Comparison of ENCODE assay signal across 8 cellular contexts in the genomic region with DNA sequence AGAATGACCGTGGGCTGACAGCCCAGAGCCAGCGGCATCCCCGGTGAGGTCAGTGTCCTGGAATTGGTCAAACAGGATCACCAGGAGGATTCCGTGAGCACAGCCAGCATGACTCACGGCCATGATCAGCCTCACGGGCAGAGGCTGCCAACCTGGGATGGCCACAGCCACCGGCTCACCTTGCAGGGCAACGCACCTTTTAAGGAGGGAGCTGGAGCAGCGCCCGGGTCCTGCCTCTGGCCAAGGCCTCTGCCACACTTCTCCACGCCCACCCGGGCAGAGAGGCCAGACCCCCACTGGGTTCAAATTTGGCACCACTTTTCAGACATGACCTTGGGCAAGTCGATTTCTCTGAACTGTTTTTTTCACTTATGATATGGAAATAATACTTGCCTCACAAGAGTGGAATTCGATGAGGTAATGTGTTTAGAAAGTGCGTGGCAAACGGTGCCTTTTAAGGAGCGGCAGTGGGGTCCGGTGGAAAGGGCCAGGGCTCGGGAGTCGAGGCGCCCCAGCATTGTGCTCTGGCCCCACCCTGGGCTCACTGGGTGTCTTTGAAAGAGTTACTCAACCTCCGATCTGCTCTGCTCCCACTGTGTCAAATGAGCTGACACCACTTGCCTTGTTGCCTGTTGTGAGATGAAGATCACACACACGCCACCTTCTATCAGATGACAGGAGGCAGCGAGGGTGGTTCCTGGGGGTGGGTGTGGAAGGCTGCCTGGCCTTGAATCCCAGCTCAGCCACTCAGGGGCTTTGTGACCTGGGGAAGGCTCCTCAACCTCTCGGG. TPM values are rescaled to one million over a fixed set of nuclear protein-coding genes. Genes with fewer than 3 reads are reported as not detected.
A peak's percentile ranks its signal among the peaks of the same experiment; 100 is the strongest.
DNase-seq lines count a peak whose midpoint lies in the region; ATAC-seq and TF ChIP-seq lines count a peak whose summit lies in the region.

No MANE protein-coding gene starts in this region.

- no peak for TF ChIP-seq CTCF in right atrium auricular region (IDR thresholded peaks at IDR 0.05)
- no peak for TF ChIP-seq CTCF in smooth muscle cell (IDR thresholded peaks at IDR 0.05; ENCODE audit: borderline replicate concordance, insufficient read depth, poor library complexity, severe bottlenecking)

- DNase-seq in HCEC 1CT (peak; percentile 97), right atrium auricular region (ENCODE audit: low spot score) (peak; percentile 85), smooth muscle cell (lab: John Stamatoyannopoulos, UW; ENCODE audit: unreplicated experiment) (no peak), NCI-H526 (lab: John Stamatoyannopoulos, UW) (no peak), NCI-H446 treated with DMSO at 0.1 percent for 48 hours (lab: John Stamatoyannopoulos, UW) (no peak), NCI-H748 (lab: John Stamatoyannopoulos, UW; ENCODE audit: unreplicated experiment) (no peak)

- H3K4me3 ChIP-seq in right atrium auricular region (no peak overlapping the region), smooth muscle cell (no peak overlapping the region)

- H3K79me2 ChIP-seq in smooth muscle cell (ENCODE audit: low read depth) = peaks cover 6% of the 10 kb centered on the region

- H3K4me1 ChIP-seq in right atrium auricular region = peaks cover 0 to 93% of the 10 kb centered on the region in 2 donors
- H3K4me1 ChIP-seq in smooth muscle cell (ENCODE audit: low read depth) = peaks cover 7% of the 10 kb centered on the region

- H3K36me3 ChIP-seq in right atrium auricular region = no peaks in the 10 kb centered on the region
- no peaks in the 10 kb centered on the region for H3K36me3 ChIP-seq in smooth muscle cell (ENCODE audit: low read depth)

- no peak overlapping the region for H2AFZ ChIP-seq in smooth muscle cell (ENCODE audit: low read depth)

- peak overlapping the region; percentile 62 for H3K27ac ChIP-seq in angular gyrus (ENCODE audit: low read depth, low read length)
- peak overlapping the region; percentile 86 to 94 for H3K27ac ChIP-seq in right atrium auricular region
- H3K27ac ChIP-seq in smooth muscle cell (ENCODE audit: low read depth) = peak overlapping the region; percentile 94

- H3K27me3 ChIP-seq in right atrium auricular region (no peaks in the 10 kb centered on the region), smooth muscle cell (ENCODE audit: low read depth) (no peaks in the 10 kb centered on the region)

- H3K9me3 ChIP-seq in right atrium auricular region = no peaks in the 10 kb centered on the region
- no peaks in the 10 kb centered on the region for H3K9me3 ChIP-seq in smooth muscle cell (replicated peaks; ENCODE audit: low read depth)

- ATAC-seq in GM21526 (IDR thresholded peaks at IDR 0.05; ENCODE audit: low FRiP score, unreplicated experiment) = no peak

- peak overlapping the region; percentile 80 for H3K9ac ChIP-seq in smooth muscle cell (ENCODE audit: low read depth)

- no peaks in the 10 kb centered on the region for H4K20me1 ChIP-seq in smooth muscle cell (ENCODE audit: low read depth)

- 47% methylated on average over 25 of the region's 25 CpGs for WGBS in smooth muscle cell (ENCODE audit: low lambda C conversion rate)

- peak overlapping the region; percentile 79 for H3K4me2 ChIP-seq in smooth muscle cell

- peaks cover 12% of the 10 kb centered on the region for H3F3A ChIP-seq in smooth muscle cell (ENCODE audit: low read depth)

RNA-seq across cellular contexts. Expression of a gene that starts 16.0 kb away (rescaled TPM):
- total RNA-seq in right atrium auricular region (10 to 100 TPM; 70.6 to 82.1 TPM), smooth muscle cell (15.1 and 17.0 TPM in 2 replicates)
- 86.9 and 97.0 TPM in 2 replicates for polyA plus RNA-seq in smooth muscle cell

RNA-seq across cellular contexts. Expression of a gene that starts 41.4 kb away (rescaled TPM):
- total RNA-seq in right atrium auricular region (1 to 10 TPM; 3.7 to 5.7 TPM), smooth muscle cell (2.8 and 3.1 TPM in 2 replicates)
- polyA plus RNA-seq in smooth muscle cell = 4.2 and 5.2 TPM in 2 replicates

Comparison
In these comparisons a context has a peak if more than half of its experiments do, and no peak if none do; other contexts are left out.
1. DNase-seq: peak in HCEC 1CT (single experiment) and right atrium auricular region (single experiment); none in smooth muscle cell (single experiment), NCI-H526 (0 of 2), NCI-H446 treated with DMSO at 0.1 percent for 48 hours (single experiment) and NCI-H748 (single experiment).
2. Peak in every context shown above with its lines, with median percentiles within 50 percentile points of each other: H3K27ac ChIP-seq.